In the genomic region with DNA sequence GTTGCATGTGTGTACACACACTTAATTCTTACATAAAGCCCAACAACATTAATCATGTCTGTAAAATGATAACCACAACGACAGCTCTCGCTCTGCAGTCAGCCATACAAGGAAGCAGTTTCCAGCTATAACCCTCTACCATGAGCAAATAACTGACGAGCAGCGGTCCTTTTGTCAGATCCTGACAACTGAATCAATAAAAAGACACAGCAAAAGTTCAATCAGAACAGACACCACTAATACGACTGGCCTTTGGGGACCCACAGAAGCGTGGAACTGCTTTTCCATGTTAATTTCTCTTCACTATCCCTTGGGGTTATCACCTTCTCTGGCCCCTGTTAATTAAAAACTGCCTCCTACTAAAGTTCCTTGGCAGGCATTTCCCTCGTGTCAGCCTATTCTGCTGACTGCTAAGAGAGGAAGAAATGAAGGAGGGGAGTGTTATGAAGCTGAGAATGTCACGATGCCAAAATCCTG, we compare ENCODE assay signal across 8 cellular contexts.
DNase-seq lines count a peak whose midpoint lies in the region; ATAC-seq and TF ChIP-seq lines count a peak whose summit lies in the region.

No MANE protein-coding gene starts in this region.

- TF ChIP-seq CTCF in WERI-Rb-1 (IDR thresholded peaks at IDR 0.05; ENCODE audit: low read depth, low read length) (no peak), lower leg skin (IDR thresholded peaks at IDR 0.05) (no peak)

- intact Hi-C loops in lower leg skin (cut with DNase I; ENCODE audit: low total_unique reads): no loop called here

- peak; percentile 61 for ATAC-seq in esophagus mucosa
- no peak for ATAC-seq in GM19463 (IDR thresholded peaks at IDR 0.05; ENCODE audit: unreplicated experiment)
- ATAC-seq in GM19467 (IDR thresholded peaks at IDR 0.05; ENCODE audit: unreplicated experiment): no peak

- DNase-seq in HCEC 1CT: peak; percentile 66
- DNase-seq in NCI-H69 (lab: John Stamatoyannopoulos, UW): peak; percentile 96
- no peak for DNase-seq in trophoblast cell
- DNase-seq in WERI-Rb-1: no peak
- DNase-seq in lower leg skin (ENCODE audit: low spot score in 2 of 2): no peak

- H3K9ac ChIP-seq in trophoblast cell (ENCODE audit: low read length): no peak overlapping the region

- H3K9me3 ChIP-seq in trophoblast cell (ENCODE audit: insufficient read depth, low read depth, low read length): no peaks in the 10 kb centered on the region
- no peaks in the 10 kb centered on the region for H3K9me3 ChIP-seq in WERI-Rb-1 (ENCODE audit: severe bottlenecking)

- H2BK5ac ChIP-seq in trophoblast cell (ENCODE audit: low read depth, low read length, poor library complexity): no peak overlapping the region

- H2BK12ac ChIP-seq in trophoblast cell (ENCODE audit: low read length): peak overlapping the region; percentile 23

- H3K4me1 ChIP-seq in trophoblast cell (ENCODE audit: control insufficient read depth in 1 of 2, insufficient read depth in 2 of 2, low read length in 2 of 2): peaks cover 0 to 2% of the 10 kb centered on the region in 2 experiments

- H3K79me1 ChIP-seq in trophoblast cell (ENCODE audit: low read length): peaks cover 2% of the 10 kb centered on the region

- no peak overlapping the region for H2AFZ ChIP-seq in trophoblast cell (ENCODE audit: insufficient read depth, low read length, poor library complexity)

- H3K4ac ChIP-seq in trophoblast cell (ENCODE audit: low read depth, low read length): no peak overlapping the region

- H4K91ac ChIP-seq in trophoblast cell (ENCODE audit: low read depth, low read length): peak overlapping the region; percentile 19

- no peak for TF ChIP-seq POLR2A in lower leg skin (IDR thresholded peaks at IDR 0.05)

- H3K27me3 ChIP-seq in trophoblast cell (ENCODE audit: insufficient read depth, low read length) (no peaks in the 10 kb centered on the region), WERI-Rb-1 (ENCODE audit: insufficient read depth, low read depth, severe bottlenecking) (no peaks in the 10 kb centered on the region)

- no peak overlapping the region for H4K8ac ChIP-seq in trophoblast cell (ENCODE audit: low read depth, low read length)

- H3K18ac ChIP-seq in trophoblast cell (ENCODE audit: low read length): no peak overlapping the region

- H3K14ac ChIP-seq in trophoblast cell (ENCODE audit: low read length): no peak overlapping the region

- H3K36me3 ChIP-seq in trophoblast cell (ENCODE audit: control insufficient read depth in 1 of 2, insufficient read depth in 2 of 2, low read length in 2 of 2) (no peaks in the 10 kb centered on the region), WERI-Rb-1 (no peaks in the 10 kb centered on the region)

- no CpG with 5 or more reads among the region's 8 CpGs for WGBS in trophoblast cell (ENCODE audit: extremely low coverage, insufficient coverage, insufficient read length)
- 33 to 36% methylated on average over 8 of the region's 8 CpGs for WGBS in lower leg skin, 2 donors

- no peak overlapping the region for H4K12ac ChIP-seq in trophoblast cell (ENCODE audit: low read depth, low read length)

- H3K4me3 ChIP-seq in trophoblast cell (ENCODE audit: low read depth, low read length): no peak overlapping the region
- no peak overlapping the region for H3K4me3 ChIP-seq in WERI-Rb-1 (ENCODE audit: low read depth, low read length)
- H3K4me3 ChIP-seq in lower leg skin (ENCODE audit: low read depth, poor library complexity, severe bottlenecking): no peak overlapping the region

- H3K27ac ChIP-seq in trophoblast cell (ENCODE audit: low read depth, low read length) (no peak overlapping the region), WERI-Rb-1 (no peak overlapping the region)

- no peak overlapping the region for H2BK120ac ChIP-seq in trophoblast cell (ENCODE audit: insufficient read depth, low read length, poor library complexity)

- no peak overlapping the region for H2AK5ac ChIP-seq in trophoblast cell (ENCODE audit: low read length)

- H3K4me2 ChIP-seq in trophoblast cell (ENCODE audit: low read length): no peak overlapping the region

- H3K79me2 ChIP-seq in trophoblast cell (ENCODE audit: control insufficient read depth, insufficient read depth, low read length, poor library complexity): no peaks in the 10 kb centered on the region

- H3K23ac ChIP-seq in trophoblast cell (ENCODE audit: low read length): no peak overlapping the region

Comparison
In these comparisons a context has a peak if more than half of its experiments do, and no peak if none do; other contexts are left out.
1. DNase-seq: peak in HCEC 1CT (single experiment) and NCI-H69 (single experiment); none in trophoblast cell (0 of 2), WERI-Rb-1 (single experiment) and lower leg skin (0 of 2).